22 cellular contexts compared by ENCODE assay signal in genomic region chr11:78361228-78361627, GRCh38. TPM values are rescaled to one million over a fixed set of nuclear protein-coding genes. Genes with fewer than 3 reads are reported as not detected.
DNase-seq lines count a peak whose midpoint lies in the region; ATAC-seq and TF ChIP-seq lines count a peak whose summit lies in the region.
"Had no signal": no experiment of that assay in that cellular context is flagged by ENCODE, and none has a peak within 500 bp of the region (broad histone marks: within the 10 kb centered on the region; RNA-seq: fewer than 3 reads in every experiment).

No MANE protein-coding gene starts in this region.

- H3K27me3 ChIP-seq in DND-41 (ENCODE audit: insufficient read depth, low read length, poor library complexity) = no peaks in the 10 kb centered on the region
- H3K27me3 ChIP-seq: BE2C; BLaER1 treated with 17β-estradiol and CSF1 and Interleukin-3, amounts not matched to agents 10 nM and 100 nM had no signal

- no peak overlapping the region for H3K4me3 Mint-ChIP-seq in neural crest cell
- no peak overlapping the region for H3K4me3 Mint-ChIP-seq in activated T-helper 1 cell treated with anti-CD3 and anti-CD28 coated beads, Interleukin-12 subunit alpha, Interleukin-12 subunit beta, Interleukin-2, Interleukin-4 antibody, amounts not matched to agents 30 ng/mL and 10 ng/mL and 1 ng/mL, durations not matched to agents 14 hours and 24 hours and 36 hours
- H3K4me3 Mint-ChIP-seq: CD14-positive monocyte; CD4-positive, alpha-beta T cell; CD8-positive, alpha-beta memory T cell; HFFc6 had no signal

- H3K4me3 ChIP-seq in DND-41 (ENCODE audit: low read depth in 1 of 2, low read length in 2 of 2) = no peak overlapping the region
- H3K4me3 ChIP-seq: A549; BLaER1 treated with 17β-estradiol and CSF1 and Interleukin-3, amounts not matched to agents 10 nM and 100 nM; GM12878; HAP-1 had no signal

- peak overlapping the region; percentile 23; the same call in 1 of the 2 replicates for H3K27ac ChIP-seq in DND-41 (ENCODE audit: low read length)
- peak overlapping the region; percentile 15 for H3K27ac ChIP-seq in KOPT-K1 (ENCODE audit: low read depth, low read length, poor library complexity, severe bottlenecking)
- H3K27ac ChIP-seq: A549; BLaER1 treated with 17β-estradiol and CSF1 and Interleukin-3, amounts not matched to agents 10 nM and 100 nM had no signal

- peaks cover 8% of the 10 kb centered on the region for H3K36me3 Mint-ChIP-seq in neural crest cell (ENCODE audit: low read depth)
- H3K36me3 Mint-ChIP-seq in activated T-helper 1 cell treated with anti-CD3 and anti-CD28 coated beads, Interleukin-12 subunit alpha, Interleukin-12 subunit beta, Interleukin-2, Interleukin-4 antibody, amounts not matched to agents 30 ng/mL and 10 ng/mL and 1 ng/mL, durations not matched to agents 14 hours and 24 hours and 36 hours (ENCODE audit: low read depth) = peaks cover 12% of the 10 kb centered on the region

- H3K9ac ChIP-seq in DND-41 (ENCODE audit: low read depth, low read length) = no peak overlapping the region
- H3K9ac ChIP-seq: BLaER1 treated with 17β-estradiol and CSF1 and Interleukin-3, amounts not matched to agents 10 nM and 100 nM had no signal

- peaks cover 50% of the 10 kb centered on the region for H3K4me1 ChIP-seq in DND-41 (ENCODE audit: insufficient read depth, low read length)

- intact Hi-C loops in left colon (cut with DNase I, micrococcal nuclease) (no loop called here), head of caudate nucleus (cut with DNase I) (no loop called here)
- intact Hi-C loops in activated T-helper 1 cell treated with anti-CD3 and anti-CD28 coated beads, Interleukin-12 subunit alpha, Interleukin-12 subunit beta, Interleukin-2, Interleukin-4 antibody, amounts not matched to agents 30 ng/mL and 10 ng/mL and 1 ng/mL, durations not matched to agents 14 hours and 24 hours and 36 hours (cut with micrococcal nuclease) = no loop called here

- peaks cover 4% of the 10 kb centered on the region for H3K9me3 Mint-ChIP-seq in neural crest cell
- peaks cover 13% of the 10 kb centered on the region for H3K9me3 Mint-ChIP-seq in activated T-helper 1 cell treated with anti-CD3 and anti-CD28 coated beads, Interleukin-12 subunit alpha, Interleukin-12 subunit beta, Interleukin-2, Interleukin-4 antibody, amounts not matched to agents 30 ng/mL and 10 ng/mL and 1 ng/mL, durations not matched to agents 14 hours and 24 hours and 36 hours

- peaks cover 11% of the 10 kb centered on the region for H3K4me1 Mint-ChIP-seq in neural crest cell
- peaks cover 40% of the 10 kb centered on the region for H3K4me1 Mint-ChIP-seq in activated T-helper 1 cell treated with anti-CD3 and anti-CD28 coated beads, Interleukin-12 subunit alpha, Interleukin-12 subunit beta, Interleukin-2, Interleukin-4 antibody, amounts not matched to agents 30 ng/mL and 10 ng/mL and 1 ng/mL, durations not matched to agents 14 hours and 24 hours and 36 hours (ENCODE audit: low read depth)
- H3K4me1 Mint-ChIP-seq: CD8-positive, alpha-beta memory T cell had no signal

- H2AFZ ChIP-seq in DND-41 (ENCODE audit: low read depth, low read length) = no peak overlapping the region

- no peak for TF ChIP-seq CTCF in DND-41 (IDR thresholded peaks at IDR 0.05; ENCODE audit: borderline replicate concordance, extremely low read depth, low read length, poor library complexity, severe bottlenecking)
- no peak for TF ChIP-seq CTCF in neural crest cell (conservative IDR thresholded peaks at IDR 0.05)

- no peaks in the 10 kb centered on the region for H3K9me3 ChIP-seq in DND-41 (ENCODE audit: insufficient read depth, low read length, severe bottlenecking)
- H3K9me3 ChIP-seq in KOPT-K1 (ENCODE audit: insufficient read depth, low read length, poor library complexity, severe bottlenecking) = no peaks in the 10 kb centered on the region
- H3K9me3 ChIP-seq: A549, BE2C, HAP-1 had no signal

- H3K36me3 ChIP-seq in DND-41 (ENCODE audit: insufficient read depth, low read length) (peaks cover 11% of the 10 kb centered on the region), KOPT-K1 (ENCODE audit: insufficient read depth, low read length) (no peaks in the 10 kb centered on the region)
- H3K36me3 ChIP-seq: BE2C, HAP-1 had no signal

- no peak for DNase-seq in DND-41
- no peak for DNase-seq in neural crest cell (ENCODE audit: low read depth, low spot score)
- no peak for DNase-seq in left colon
- DNase-seq in head of caudate nucleus = no peak
- no peak for DNase-seq in activated T-helper 1 cell treated with anti-CD3 and anti-CD28 coated beads, Interleukin-12 subunit alpha, Interleukin-12 subunit beta, Interleukin-2, Interleukin-4 antibody, amounts not matched to agents 30 ng/mL and 10 ng/mL and 1 ng/mL, durations not matched to agents 14 hours and 24 hours and 36 hours (ENCODE audit: low spot score)
- DNase-seq: 8988T; ACHN; AML-193; BE2C; CD4-positive, alpha-beta T cell; CD8-positive, alpha-beta memory T cell; DMS 273 treated with DMSO at 0.1 percent for 48 hours; DMS79; GDM1; GOT3; HFFc6 had no signal

- no peak for ATAC-seq in DND-41 (ENCODE audit: insufficient read depth, low read depth)
- ATAC-seq in left colon = no peak
- ATAC-seq: A549, GM12878 had no signal

- H3K27ac Mint-ChIP-seq in neural crest cell (ENCODE audit: unreplicated experiment) = peak overlapping the region; percentile 69
- H3K27ac Mint-ChIP-seq in activated T-helper 1 cell treated with anti-CD3 and anti-CD28 coated beads, Interleukin-12 subunit alpha, Interleukin-12 subunit beta, Interleukin-2, Interleukin-4 antibody, amounts not matched to agents 30 ng/mL and 10 ng/mL and 1 ng/mL, durations not matched to agents 14 hours and 24 hours and 36 hours = no peak overlapping the region
- H3K27ac Mint-ChIP-seq: CD4-positive, alpha-beta T cell; CD8-positive, alpha-beta memory T cell; HFFc6 had no signal

- H4K20me1 ChIP-seq in DND-41 (ENCODE audit: insufficient read depth, low read length) = peaks cover 35% of the 10 kb centered on the region; the same call in 1 of the 2 replicates

- H3K79me2 ChIP-seq in DND-41 (ENCODE audit: insufficient read depth, low read length) = peaks cover 97% of the 10 kb centered on the region

- H3K4me2 ChIP-seq in DND-41 (ENCODE audit: insufficient read depth, low read length) = no peak overlapping the region
- H3K4me2 ChIP-seq: A549 had no signal

- H3K27me3 Mint-ChIP-seq in neural crest cell (ENCODE audit: low read depth) = no peaks in the 10 kb centered on the region
- H3K27me3 Mint-ChIP-seq in activated T-helper 1 cell treated with anti-CD3 and anti-CD28 coated beads, Interleukin-12 subunit alpha, Interleukin-12 subunit beta, Interleukin-2, Interleukin-4 antibody, amounts not matched to agents 30 ng/mL and 10 ng/mL and 1 ng/mL, durations not matched to agents 14 hours and 24 hours and 36 hours (ENCODE audit: insufficient read depth) = peaks cover 4% of the 10 kb centered on the region
- H3K27me3 Mint-ChIP-seq: CD4-positive, alpha-beta T cell had no signal

RNA-seq across cellular contexts. Expression of gene GAB2, which starts 56.4 kb away (rescaled TPM):
- 23.4 and 27.9 TPM in 2 replicates for total RNA-seq in neural crest cell
- 10 to 100 TPM; 27.7 to 29.8 TPM for total RNA-seq in left colon
- 15.9 and 16.0 TPM in 2 replicates for total RNA-seq in activated T-helper 1 cell treated with anti-CD3 and anti-CD28 coated beads, Interleukin-12 subunit alpha, Interleukin-12 subunit beta, Interleukin-2, Interleukin-4 antibody, amounts not matched to agents 30 ng/mL and 10 ng/mL and 1 ng/mL, durations not matched to agents 14 hours and 24 hours and 36 hours
